In genomic region chr2:219251656-219252055, GRCh38 we compare ENCODE assay signal across 7 cellular contexts. TPM values are rescaled to one million over a fixed set of nuclear protein-coding genes. Genes with fewer than 3 reads are reported as not detected.
DNase-seq lines count a peak whose midpoint lies in the region; ATAC-seq and TF ChIP-seq lines count a peak whose summit lies in the region.
"Had no signal": no experiment of that assay in that cellular context is flagged by ENCODE, and none has a peak within 500 bp of the region (broad histone marks: within the 10 kb centered on the region; RNA-seq: fewer than 3 reads in every experiment).

No MANE protein-coding gene starts in this region.

- no peak for DNase-seq in GM12864 (ENCODE audit: low read depth)
- DNase-seq in activated CD8-positive, alpha-beta T cell treated with anti-CD3 and anti-CD28 coated beads for 36 hours, result no peak
- DNase-seq in naive thymus-derived CD8-positive, alpha-beta T cell, result no peak
- DNase-seq in effector CD4-positive, alpha-beta T cell, result no peak
- DNase-seq: stimulated activated CD4-positive, alpha-beta T cell treated with anti-CD3 and anti-CD28 coated beads, Interleukin-12 subunit alpha, Interleukin-12 subunit beta, amount 100 ng/mL, for 4 hours had no signal

- H3K27ac Mint-ChIP-seq in activated CD8-positive, alpha-beta T cell treated with anti-CD3 and anti-CD28 coated beads for 36 hours, result peak overlapping the region; percentile 93
- H3K27ac Mint-ChIP-seq in naive thymus-derived CD8-positive, alpha-beta T cell, result peak overlapping the region; percentile 77 to 99 (median 95)

- CTCF ChIA-PET in activated CD8-positive, alpha-beta T cell treated with anti-CD3 and anti-CD28 coated beads for 36 hours (lab: Charles Lee), result interaction anchor here (1.3 to 10.1 kb wide), 7 partner anchors 9 to 81 kb away, joined by 3 to 132 read pairs (median 6); partner anchors contain the start of gene DNAJB2

- H3K4me1 Mint-ChIP-seq in activated CD8-positive, alpha-beta T cell treated with anti-CD3 and anti-CD28 coated beads for 36 hours (ENCODE audit: low read depth), result peaks cover 69% of the 10 kb centered on the region
- peaks cover 28 to 78% (median 71%) of the 10 kb centered on the region in 4 donors for H3K4me1 Mint-ChIP-seq in naive thymus-derived CD8-positive, alpha-beta T cell

- no peaks in the 10 kb centered on the region for H3K27me3 Mint-ChIP-seq in activated CD8-positive, alpha-beta T cell treated with anti-CD3 and anti-CD28 coated beads for 36 hours
- H3K27me3 Mint-ChIP-seq in naive thymus-derived CD8-positive, alpha-beta T cell, result no peaks in the 10 kb centered on the region

- no peak for ATAC-seq in activated CD8-positive, alpha-beta T cell treated with anti-CD3 and anti-CD28 coated beads for 36 hours
- no peak for ATAC-seq in naive thymus-derived CD8-positive, alpha-beta T cell
- ATAC-seq in HG03378 (IDR thresholded peaks at IDR 0.05; ENCODE audit: unreplicated experiment) (no peak), HG03108 (IDR thresholded peaks at IDR 0.05; ENCODE audit: unreplicated experiment) (no peak)

- TF ChIP-seq CTCF in GM12864 (IDR thresholded peaks at IDR 0.05; ENCODE audit: low read depth, low read length, missing control alignments), result no peak
- no peak for TF ChIP-seq CTCF in activated CD8-positive, alpha-beta T cell treated with anti-CD3 and anti-CD28 coated beads for 36 hours (IDR thresholded peaks at IDR 0.05)

- intact Hi-C loops in activated CD8-positive, alpha-beta T cell treated with anti-CD3 and anti-CD28 coated beads for 36 hours (cut with micrococcal nuclease), result no loop called here

- peak overlapping the region; percentile 77 for H3K4me3 Mint-ChIP-seq in activated CD8-positive, alpha-beta T cell treated with anti-CD3 and anti-CD28 coated beads for 36 hours
- peak overlapping the region; percentile 78 to 100 (median 94) for H3K4me3 Mint-ChIP-seq in naive thymus-derived CD8-positive, alpha-beta T cell

- H3K9me3 Mint-ChIP-seq in activated CD8-positive, alpha-beta T cell treated with anti-CD3 and anti-CD28 coated beads for 36 hours, result no peaks in the 10 kb centered on the region
- no peaks in the 10 kb centered on the region for H3K9me3 Mint-ChIP-seq in naive thymus-derived CD8-positive, alpha-beta T cell

- H3K36me3 Mint-ChIP-seq in activated CD8-positive, alpha-beta T cell treated with anti-CD3 and anti-CD28 coated beads for 36 hours (ENCODE audit: low read depth), result peaks cover 64% of the 10 kb centered on the region
- H3K36me3 Mint-ChIP-seq in naive thymus-derived CD8-positive, alpha-beta T cell, result peaks cover 0 to 44% (median 33%) of the 10 kb centered on the region in 3 donors

- POLR2A ChIA-PET in activated CD8-positive, alpha-beta T cell treated with anti-CD3 and anti-CD28 coated beads for 36 hours (lab: Charles Lee), result interaction anchor here (1.1 to 19.2 kb wide), 9 partner anchors 9 to 48 kb away, joined by 3 to 239 read pairs (median 19); partner anchors contain the start of genes ABCB6, ANKZF1, ATG9A and DNAJB2
- POLR2A ChIA-PET in naive thymus-derived CD8-positive, alpha-beta T cell (lab: Charles Lee), result interaction anchor here (1.2 to 15.9 kb wide), 10 partner anchors 16 to 91 kb away, joined by 3 to 591 read pairs (median 39); partner anchors contain the start of genes ABCB6, ANKZF1, ATG9A and CNPPD1

- peak overlapping the region; percentile 84 for H3K4me3 ChIP-seq in GM12864 (ENCODE audit: low read depth, low read length)

RNA-seq across cellular contexts. Expression of gene TUBA4B, which starts 1.4 kb away (rescaled TPM):
- total RNA-seq in activated CD8-positive, alpha-beta T cell treated with anti-CD3 and anti-CD28 coated beads for 36 hours, result not detected
- total RNA-seq in naive thymus-derived CD8-positive, alpha-beta T cell, result not detected
- polyA plus RNA-seq in naive thymus-derived CD8-positive, alpha-beta T cell, result not detected

RNA-seq across cellular contexts. Expression of gene TUBA4A, which starts 2.1 kb away (rescaled TPM):
- 100 to 1,000 TPM; 226 TPM for total RNA-seq in activated CD8-positive, alpha-beta T cell treated with anti-CD3 and anti-CD28 coated beads for 36 hours
- 100 to 1,000 TPM; 143 to 144 TPM for total RNA-seq in naive thymus-derived CD8-positive, alpha-beta T cell
- 100 to 1,000 TPM; 107 to 275 (median 122) TPM for polyA plus RNA-seq in naive thymus-derived CD8-positive, alpha-beta T cell

RNA-seq across cellular contexts. Expression of gene STK16, which starts 6.4 kb away (rescaled TPM):
- total RNA-seq in activated CD8-positive, alpha-beta T cell treated with anti-CD3 and anti-CD28 coated beads for 36 hours, result 10 to 100 TPM; 34.4 to 35.4 TPM
- total RNA-seq in naive thymus-derived CD8-positive, alpha-beta T cell, result 10 to 100 TPM; 22.4 to 22.6 TPM
- 10 to 100 TPM; 21.6 to 25.8 (median 23.7) TPM for polyA plus RNA-seq in naive thymus-derived CD8-positive, alpha-beta T cell

RNA-seq across cellular contexts. Expression of gene GLB1L, which starts 6.4 kb away (rescaled TPM):
- 1 to 10 TPM; 1.2 to 2.8 TPM for total RNA-seq in activated CD8-positive, alpha-beta T cell treated with anti-CD3 and anti-CD28 coated beads for 36 hours
- total RNA-seq in naive thymus-derived CD8-positive, alpha-beta T cell, result 1 to 10 TPM; 1.8 to 2.7 TPM
- 1 to 10 TPM in 2 of 3 donors, under 1 TPM in 1; 0.62 to 1.8 (median 1.7) TPM for polyA plus RNA-seq in naive thymus-derived CD8-positive, alpha-beta T cell

RNA-seq across cellular contexts. Expression of gene ANKZF1, which starts 22.1 kb away (rescaled TPM):
- total RNA-seq in activated CD8-positive, alpha-beta T cell treated with anti-CD3 and anti-CD28 coated beads for 36 hours, result 100 to 1,000 TPM; 216 to 217 TPM
- 100 to 1,000 TPM; 263 to 278 TPM for total RNA-seq in naive thymus-derived CD8-positive, alpha-beta T cell
- polyA plus RNA-seq in naive thymus-derived CD8-positive, alpha-beta T cell, result 10 to 100 TPM; 23.8 to 46.2 (median 25.9) TPM
